16 cellular contexts compared by ENCODE assay signal in genomic region chr13:30697177-30697953, GRCh38. TPM values are rescaled to one million over a fixed set of nuclear protein-coding genes. Genes with fewer than 3 reads are reported as not detected.
DNase-seq lines count a peak whose midpoint lies in the region; ATAC-seq, FAIRE-seq and TF ChIP-seq lines count a peak whose summit lies in the region.
"Had no signal": no experiment of that assay in that cellular context is flagged by ENCODE, and none has a peak within 500 bp of the region (broad histone marks: within the 10 kb centered on the region; RNA-seq: fewer than 3 reads in every experiment).

No MANE protein-coding gene starts in this region.

- intact Hi-C loops in Right ventricle myocardium inferior (cut with DNase I) (no loop called here), cardiac septum (cut with DNase I) (no loop called here), aorta (cut with DNase I) (no loop called here)

- 90% methylated on average over 8 of the region's 8 CpGs; no CpG with 5 or more reads in 1 of the 2 experiments for WGBS in H1 (ENCODE audit: extremely low coverage in 1 of 2, insufficient coverage in 1 of 2, insufficient read length in 1 of 2, insufficient replicate concordance in 2 of 2, low coverage in 1 of 2, low lambda C conversion rate in 2 of 2, missing lambda C conversion rate in 1 of 2), 2 experiments
- 47 to 48% methylated on average over 8 of the region's 8 CpGs for WGBS in aorta, 2 donors

- 0 out of 2 replicates have a peak overlapping the region, but pooled peaks have one; percentile 2 for H2BK12ac ChIP-seq in H1 (ENCODE audit: low read depth, low read length)

- H3K79me2 ChIP-seq in H1 (ENCODE audit: control insufficient read depth in 1 of 2, insufficient read depth in 2 of 2, low read length in 2 of 2) (no peaks in the 10 kb centered on the region), neural progenitor cell (ENCODE audit: low read depth) (no peaks in the 10 kb centered on the region)

- H2BK15ac ChIP-seq in H1 (ENCODE audit: low read length): no peak overlapping the region

- H3K4me2 ChIP-seq in H1 (ENCODE audit: insufficient read depth in 1 of 2, low read depth in 2 of 2, low read length in 2 of 2): no peak overlapping the region
- no peak overlapping the region for H3K4me2 ChIP-seq in neural progenitor cell

- H3K23ac ChIP-seq in H1 (ENCODE audit: insufficient read length): no peak overlapping the region

- H3K36me3 Mint-ChIP-seq in neural progenitor cell: no peaks in the 10 kb centered on the region

- no peak overlapping the region for H3K4me3 Mint-ChIP-seq in neural progenitor cell

- CTCF ChIA-PET in H1 (lab: Charles Lee; ENCODE audit: partially characterized antibody): interaction anchor here (1.2 kb wide), 1 partner anchor 10 kb away, joined by 6 read pairs; no protein-coding TSS in a partner anchor

- peaks cover 34% of the 10 kb centered on the region for H3K4me1 Mint-ChIP-seq in neural progenitor cell

- no peak overlapping the region for H4K5ac ChIP-seq in H1 (ENCODE audit: insufficient read length, low read depth, low read length)

- H3K4me1 ChIP-seq in H1 (replicated peaks in 1 of 4; ENCODE audit: control insufficient read depth in 3 of 4, insufficient read depth in 4 of 4, low read length in 3 of 4) (peaks cover 0 to 5% (median 0%) of the 10 kb centered on the region in 4 experiments; a peak in 3 of 7 replicates), mucosa of rectum (ENCODE audit: control insufficient read depth in 2 of 2, insufficient read depth in 2 of 2, low read length in 2 of 2) (peaks cover 4 to 10% of the 10 kb centered on the region in 2 donors), aorta (ENCODE audit: control insufficient read depth in 1 of 2, insufficient read depth in 2 of 2, low read length in 2 of 2) (peaks cover 0 to 3% of the 10 kb centered on the region in 2 donors), neural progenitor cell (no peaks in the 10 kb centered on the region)

- H3K79me1 ChIP-seq in H1 (ENCODE audit: low read depth, low read length): no peaks in the 10 kb centered on the region

- H4K20me1 ChIP-seq in H1 (replicated peaks in 1 of 2; ENCODE audit: control insufficient read depth in 1 of 2, insufficient read depth in 2 of 2, low read length in 2 of 2): no peaks in the 10 kb centered on the region
- no peaks in the 10 kb centered on the region for H4K20me1 ChIP-seq in neural progenitor cell (ENCODE audit: low read depth)

- H3K27ac ChIP-seq in H1 (ENCODE audit: low read depth, low read length) (no peak overlapping the region), mucosa of rectum (ENCODE audit: low read depth in 2 of 2, low read length in 2 of 2) (peak overlapping the region; percentile 3 to 58), aorta (ENCODE audit: low read depth in 1 of 2, low read length in 2 of 2) (no peak overlapping the region), neural progenitor cell (no peak overlapping the region)

- no peak overlapping the region for H2BK120ac ChIP-seq in H1 (replicated peaks; ENCODE audit: low read depth, low read length)

- TF ChIP-seq CTCF in H1 (IDR thresholded peaks at IDR 0.05; ENCODE audit: control extremely low read depth in 1 of 3, insufficient read depth in 1 of 3, low read depth in 1 of 3, low read length in 3 of 3): no peak
- no peak for TF ChIP-seq CTCF in neural progenitor cell (IDR thresholded peaks at IDR 0.05)

- no peak for TF ChIP-seq EP300 in H1 (IDR thresholded peaks at IDR 0.05; ENCODE audit: borderline replicate concordance in 1 of 2, low read depth in 2 of 2, low read length in 2 of 2)

- no peak overlapping the region for H3K27ac Mint-ChIP-seq in neural progenitor cell

- ATAC-seq in Right ventricle myocardium inferior: peak; percentile 48
- ATAC-seq in aorta (ENCODE audit: low FRiP score): peak; percentile 61

- no peak overlapping the region for H4K8ac ChIP-seq in H1 (ENCODE audit: extremely low read depth, insufficient read depth, low read length)

- H3K9me3 Mint-ChIP-seq in neural progenitor cell: no peaks in the 10 kb centered on the region

- TF ChIP-seq RAD21 in H1 (IDR thresholded peaks at IDR 0.05 in 1 of 2, conservative IDR thresholded peaks at IDR 0.05 in 1 of 2; ENCODE audit: low read depth in 2 of 2, low read length in 2 of 2): no peak

- H4K91ac ChIP-seq in H1 (replicated peaks; ENCODE audit: insufficient read length, low read length): no peak overlapping the region

- no peaks in the 10 kb centered on the region for H3K9me3 ChIP-seq in H1 (ENCODE audit: insufficient read depth in 2 of 2, low read depth in 1 of 2, low read length in 1 of 2)
- H3K9me3 ChIP-seq in mucosa of rectum (ENCODE audit: control insufficient read depth in 2 of 2, low read length in 2 of 2): no peaks in the 10 kb centered on the region
- no peaks in the 10 kb centered on the region for H3K9me3 ChIP-seq in aorta (ENCODE audit: control insufficient read depth, low read length)
- H3K9me3 ChIP-seq in neural progenitor cell (ENCODE audit: low read depth): no peaks in the 10 kb centered on the region
- H3K9me3 ChIP-seq: ascending aorta, tibial nerve had no signal

- H3K27me3 ChIP-seq in H1 (replicated peaks in 1 of 4; ENCODE audit: control insufficient read depth in 3 of 4, extremely low read depth in 1 of 4, insufficient read depth in 3 of 4, low read length in 3 of 4) (no peaks in the 10 kb centered on the region), mucosa of rectum (ENCODE audit: control insufficient read depth in 2 of 2, insufficient read depth in 2 of 2, low read length in 2 of 2) (no peaks in the 10 kb centered on the region), aorta (ENCODE audit: control insufficient read depth in 1 of 2, insufficient read depth in 2 of 2, low read length in 1 of 2) (no peaks in the 10 kb centered on the region), neural progenitor cell (no peaks in the 10 kb centered on the region)
- H3K27me3 ChIP-seq: ascending aorta, tibial nerve had no signal

- no peaks in the 10 kb centered on the region for H3F3A ChIP-seq in neural progenitor cell (ENCODE audit: low read depth)

- H3K4ac ChIP-seq in H1 (replicated peaks; ENCODE audit: insufficient read length, low read depth, low read length): no peak overlapping the region

- no peak overlapping the region for H3K14ac ChIP-seq in H1 (ENCODE audit: insufficient read length)

- POLR2A ChIA-PET in H1 (lab: Charles Lee; ENCODE audit: partially characterized antibody): no interaction called here

- no peak overlapping the region for H3K9ac ChIP-seq in H1 (replicated peaks in 1 of 4; ENCODE audit: extremely low read depth in 1 of 4, low read depth in 3 of 4, low read length in 3 of 4)
- H3K9ac ChIP-seq in mucosa of rectum (ENCODE audit: low read depth in 1 of 2, low read length in 2 of 2): peak overlapping the region in 1 of 2 donors; percentile 9
- no peak overlapping the region for H3K9ac ChIP-seq in neural progenitor cell

- no peak overlapping the region for H3K18ac ChIP-seq in H1 (ENCODE audit: extremely low read depth, low read length)

- no peak overlapping the region for H2AFZ ChIP-seq in H1 (ENCODE audit: low read length)
- H2AFZ ChIP-seq in neural progenitor cell (replicated peaks): no peak overlapping the region

- H3K23me2 ChIP-seq in H1 (ENCODE audit: low read depth, low read length): no peaks in the 10 kb centered on the region

- H2AK5ac ChIP-seq in H1 (ENCODE audit: low read depth, low read length): no peak overlapping the region

- peaks cover 2% of the 10 kb centered on the region for H3K27me3 Mint-ChIP-seq in neural progenitor cell (ENCODE audit: insufficient read depth, low read depth)

- no peak for DNase-seq in Right ventricle myocardium inferior (ENCODE audit: missing footprints)
- DNase-seq in cardiac septum (ENCODE audit: low spot score): no peak
- no peak for DNase-seq in H1 (ENCODE audit: low read depth in 1 of 2, low spot score in 2 of 2)
- no peak for DNase-seq in aorta
- DNase-seq in SIG-M5 treated with dmso at 0.1 percent for 504 hours (lab: John Stamatoyannopoulos, UW; ENCODE audit: unreplicated experiment): no peak
- DNase-seq in neural progenitor cell (ENCODE audit: low spot score): no peak
- no peak for DNase-seq in GF-D8 (lab: John Stamatoyannopoulos, UW)
- DNase-seq: ACHN, DMS79 treated with DMSO at 0.1 percent for 48 hours, NCI-H1092 had no signal

- H2BK20ac ChIP-seq in H1 (ENCODE audit: low read length): 0 out of 2 replicates have a peak overlapping the region, but pooled peaks have one; percentile 18

- H2BK5ac ChIP-seq in H1 (ENCODE audit: low read depth, low read length): no peak overlapping the region

- H3K56ac ChIP-seq in H1 (replicated peaks; ENCODE audit: insufficient read length, low read depth, low read length): no peak overlapping the region

- H3K36me3 ChIP-seq in H1 (ENCODE audit: control insufficient read depth in 2 of 4, insufficient read depth in 4 of 4, low read length in 3 of 4) (no peaks in the 10 kb centered on the region), mucosa of rectum (ENCODE audit: control insufficient read depth in 2 of 2, insufficient read depth in 2 of 2, low read length in 2 of 2) (no peaks in the 10 kb centered on the region), aorta (ENCODE audit: control insufficient read depth in 1 of 2, insufficient read depth in 2 of 2, low read length in 1 of 2) (no peaks in the 10 kb centered on the region), neural progenitor cell (no peaks in the 10 kb centered on the region)
- H3K36me3 ChIP-seq: ascending aorta, tibial nerve had no signal

- H3K4me3 ChIP-seq in H1 (ENCODE audit: extremely low read depth in 1 of 4, insufficient read depth in 2 of 4, low read depth in 3 of 4, low read length in 4 of 4) (no peak overlapping the region), mucosa of rectum (ENCODE audit: low read length in 2 of 2) (peak overlapping the region in 1 of 2 donors; percentile 61), aorta (ENCODE audit: low read length in 2 of 2) (no peak overlapping the region), neural progenitor cell (no peak overlapping the region)
- H3K4me3 ChIP-seq: GM12878 had no signal

- no peak for FAIRE-seq in H1 (lab: Jason Lieb, UNC)
- FAIRE-seq: GM12878, RCC 7860 had no signal

- TF ChIP-seq POLR2A in H1 (IDR thresholded peaks at IDR 0.05; ENCODE audit: control extremely low read depth in 1 of 2, low read depth in 2 of 2, low read length in 2 of 2): no peak

TF ChIP-seq in H1, 55 proteins besides CTCF, POLR2A, EP300 and RAD21 (continues in another document):
- no peak for TF ChIP-seq PHF8 (conservative IDR thresholded peaks at IDR 0.05; ENCODE audit: low read depth, low read length)

RNA-seq across cellular contexts. Expression of gene ALOX5AP, which starts 38.0 kb away (rescaled TPM):
- total RNA-seq in Right ventricle myocardium inferior (13.6 TPM), cardiac septum (5.4 TPM), aorta (10 to 100 TPM; 31.6 to 37.7 TPM), neural progenitor cell (ENCODE audit: low replicate concordance) (not detected in 2 replicates)
- not detected in 2 replicates for total RNA-seq in H1 (2021; fragmentation: NEBNext Ultra II Directional; extraction: Animal tissue kit (Norgen Biotek cat#: 25700))
- polyA plus RNA-seq in H1 (2011; rRNA removed) (not detected in 2 replicates), aorta (10 to 100 TPM in 1 of 2 donors, 1 to 10 TPM in 1; 7.1 to 35.4 TPM)
- not detected for polyA plus RNA-seq in H1 (2011; cell fraction: cytosol; rRNA removed)
- polyA plus RNA-seq in H1 (2011; cell fraction: nucleus; rRNA removed): not detected
- not detected in 4 replicates for polyA plus RNA-seq in H1 (2012, experiment 1 of 2)
- polyA plus RNA-seq in H1 (2012, experiment 2 of 2): not detected
- polyA plus RNA-seq in H1 (2013, experiment 1 of 2): not detected
- not detected for polyA plus RNA-seq in H1 (2013, experiment 2 of 2)
- polyA minus RNA-seq in H1 (2011; rRNA and poly(A)+ RNA removed): not detected in 2 replicates
- polyA minus RNA-seq in H1 (2011; cell fraction: cytosol; rRNA and poly(A)+ RNA removed): not detected
- polyA minus RNA-seq in H1 (2011; cell fraction: nucleus; rRNA and poly(A)+ RNA removed): not detected
- total RNA-seq: NCI-H460 had no signal

Comparison
In these comparisons a context has a peak if more than half of its experiments do, and no peak if none do; other contexts are left out.
1. H3K27ac ChIP-seq: peak in mucosa of rectum (2 of 2); none in H1 (single experiment), aorta (0 of 2) and neural progenitor cell (single experiment).